18 cellular contexts compared by ENCODE assay signal in genomic region chr5:978693-979092, GRCh38. TPM values are rescaled to one million over a fixed set of nuclear protein-coding genes. Genes with fewer than 3 reads are reported as not detected.
DNase-seq lines count a peak whose midpoint lies in the region; ATAC-seq and TF ChIP-seq lines count a peak whose summit lies in the region.
"Had no signal": no experiment of that assay in that cellular context is flagged by ENCODE, and none has a peak within 500 bp of the region (broad histone marks: within the 10 kb centered on the region; RNA-seq: fewer than 3 reads in every experiment).

No MANE protein-coding gene starts in this region.

- TF ChIP-seq CTCF in GM10266 (IDR thresholded peaks at IDR 0.05; ENCODE audit: control insufficient read depth, insufficient read depth, low read depth, missing control alignments): no peak

- intact Hi-C loops in sciatic nerve (cut with DNase I): no loop called here

- H3K27ac ChIP-seq in KOPT-K1 (ENCODE audit: low read depth, low read length, poor library complexity, severe bottlenecking): peak overlapping the region; percentile 24
- H3K27ac ChIP-seq: pancreas, SJSA1 had no signal

- DNase-seq in D341Med (ENCODE audit: low spot score) (peak; percentile 21), islet precursor cell (peak; percentile 46), sciatic nerve (ENCODE audit: low spot score) (peak; percentile 39), GM10266 (ENCODE audit: extremely low spot score) (no peak), cortex of kidney (lab: John Stamatoyannopoulos, UW) (no peak)
- DNase-seq: activated B cell treated with CpG ODN at 0.5 μM for 24 hours; activated CD4-positive, alpha-beta T cell treated with anti-CD3 and anti-CD28 coated beads, Interleukin-2, amount 50 U/mL, for 48 hours; activated naive CD8-positive, alpha-beta T cell treated with anti-CD3 and anti-CD28 coated beads, Interleukin-2, amount 10 ng/mL, durations not matched to agents 7 days and 5 days; esophagus squamous epithelium; naive B cell; NCI-H187; NCI-H526 treated with DMSO at 0.1 percent for 48 hours; retina; stimulated activated CD4-positive, alpha-beta T cell treated with anti-CD3 and anti-CD28 coated beads, Interleukin-2, amount 100 ng/mL, for 48 hours had no signal

- peaks cover 11% of the 10 kb centered on the region for H3K9me3 ChIP-seq in KOPT-K1 (ENCODE audit: insufficient read depth, low read length, poor library complexity, severe bottlenecking)
- H3K9me3 ChIP-seq: esophagus squamous epithelium, pancreas, SJSA1 had no signal

- ATAC-seq in sciatic nerve (no peak), GM19395 (IDR thresholded peaks at IDR 0.05; ENCODE audit: unreplicated experiment) (no peak)

- peaks cover 4% of the 10 kb centered on the region; the same call in 1 of the 2 replicates for H3K36me3 ChIP-seq in KOPT-K1 (ENCODE audit: insufficient read depth, low read length)
- H3K36me3 ChIP-seq: esophagus squamous epithelium, pancreas, SJSA1 had no signal

RNA-seq across cellular contexts. Expression of gene NKD2, which starts 29.9 kb away (rescaled TPM):
- 0.89 TPM for total RNA-seq in sciatic nerve

Comparison
In these comparisons a context has a peak if more than half of its experiments do, and no peak if none do; other contexts are left out.
1. DNase-seq: peak in D341Med (single experiment), islet precursor cell (single experiment) and sciatic nerve (single experiment); none in GM10266 (single experiment) and cortex of kidney (single experiment).